Comparison of ENCODE assay signal across 1 cellular context in the genomic region with DNA sequence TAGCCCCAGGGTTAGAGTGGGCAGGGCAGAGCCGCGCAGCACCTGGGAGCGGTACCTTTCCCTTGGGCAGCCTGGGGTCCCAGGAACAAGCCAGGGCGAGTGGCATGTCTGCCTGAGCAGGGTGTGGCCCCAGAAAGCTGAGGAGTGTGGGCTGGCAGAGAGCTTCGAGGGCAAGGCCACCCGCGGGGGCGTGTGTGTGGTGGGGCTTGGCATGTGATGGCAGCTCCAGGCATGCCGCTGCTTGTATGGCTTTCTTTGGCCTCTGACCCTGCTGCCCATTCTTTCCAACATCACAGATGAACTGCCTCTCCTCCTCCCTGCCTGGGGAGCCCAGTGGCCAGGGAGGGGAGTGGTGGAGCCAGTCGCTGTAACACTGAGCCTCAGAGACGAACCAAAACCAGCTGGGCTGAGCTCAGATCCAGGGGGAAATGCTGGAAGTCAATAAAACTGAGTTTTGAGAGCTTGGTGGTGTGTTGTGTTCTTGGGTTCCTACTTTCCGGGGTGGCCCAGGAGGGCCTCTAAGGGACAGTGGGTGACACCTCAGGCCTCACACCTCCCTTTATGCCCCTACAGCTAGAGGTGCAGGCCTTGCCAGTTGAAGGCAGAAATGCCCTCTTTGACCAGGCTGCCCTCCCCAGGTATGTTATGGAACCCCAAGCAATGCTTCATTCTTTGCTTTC.
TF ChIP-seq lines count a peak whose summit lies in the region.

No MANE protein-coding gene starts in this region.

TF ChIP-seq in HepG2, 621 proteins besides CTCF, POLR2A, EP300 and RAD21:
- TF ChIP-seq ZNF253 (CRISPR knock-in tag; IDR thresholded peaks at IDR 0.05; ENCODE audit: borderline replicate concordance) (no peak), ZNF687 (CRISPR knock-in tag; IDR thresholded peaks at IDR 0.05) (peak; percentile 42; the same call in 1 of the 2 replicates), KAT2B (IDR thresholded peaks at IDR 0.05; ENCODE audit: borderline replicate concordance, low read depth, low read length) (no peak), RBFOX2 (IDR thresholded peaks at IDR 0.05; ENCODE audit: low read depth, low read length) (peak; percentile 48; the same call in 1 of the 2 replicates), AGO2 (optimal IDR thresholded peaks at IDR 0.05; ENCODE audit: low read depth, low read length) (peak; percentile 31), HNRNPL (IDR thresholded peaks at IDR 0.05; ENCODE audit: low read depth, low read length) (0 out of 2 replicates have a peak, but pooled peaks have one; percentile 62), ZNF317 (CRISPR knock-in tag; IDR thresholded peaks at IDR 0.05) (no peak), ZNF740 (CRISPR knock-in tag; IDR thresholded peaks at IDR 0.05) (no peak)
- TF ChIP-seq, protein P1, sequence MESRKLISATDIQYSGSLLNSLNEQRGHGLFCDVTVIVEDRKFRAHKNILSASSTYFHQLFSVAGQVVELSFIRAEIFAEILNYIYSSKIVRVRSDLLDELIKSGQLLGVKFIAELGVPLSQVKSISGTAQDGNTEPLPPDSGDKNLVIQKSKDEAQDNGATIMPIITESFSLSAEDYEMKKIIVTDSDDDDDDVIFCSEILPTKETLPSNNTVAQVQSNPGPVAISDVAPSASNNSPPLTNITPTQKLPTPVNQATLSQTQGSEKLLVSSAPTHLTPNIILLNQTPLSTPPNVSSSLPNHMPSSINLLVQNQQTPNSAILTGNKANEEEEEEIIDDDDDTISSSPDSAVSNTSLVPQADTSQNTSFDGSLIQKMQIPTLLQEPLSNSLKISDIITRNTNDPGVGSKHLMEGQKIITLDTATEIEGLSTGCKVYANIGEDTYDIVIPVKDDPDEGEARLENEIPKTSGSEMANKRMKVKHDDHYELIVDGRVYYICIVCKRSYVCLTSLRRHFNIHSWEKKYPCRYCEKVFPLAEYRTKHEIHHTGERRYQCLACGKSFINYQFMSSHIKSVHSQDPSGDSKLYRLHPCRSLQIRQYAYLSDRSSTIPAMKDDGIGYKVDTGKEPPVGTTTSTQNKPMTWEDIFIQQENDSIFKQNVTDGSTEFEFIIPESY (CRISPR knock-in tag; IDR thresholded peaks at IDR 0.05): peak; percentile 80
